In genomic region chr6:130202782-130203181, GRCh38 we compare ENCODE assay signal across 13 cellular contexts. TPM values are rescaled to one million over a fixed set of nuclear protein-coding genes. Genes with fewer than 3 reads are reported as not detected.
A peak's percentile ranks its signal among the peaks of the same experiment; 100 is the strongest.
DNase-seq lines count a peak whose midpoint lies in the region; ATAC-seq, FAIRE-seq and TF ChIP-seq lines count a peak whose summit lies in the region.
"Had no signal": no experiment of that assay in that cellular context is flagged by ENCODE, and none has a peak within 500 bp of the region (broad histone marks: within the 10 kb centered on the region; RNA-seq: fewer than 3 reads in every experiment).

No MANE protein-coding gene starts in this region.

- peak overlapping the region; percentile 67 for H2AFZ ChIP-seq in K562 (ENCODE audit: low read depth, low read length)

- in situ Hi-C loops in K562 (cut with MboI) = no loop called here

- POLR2A ChIA-PET in CD4-positive, alpha-beta T cell (lab: Charles Lee) = interaction anchor here (1.1 to 1.8 kb wide), 4 partner anchors 10 to 20 kb away, joined by 4 to 12 read pairs (median 8); partner anchors contain the start of gene SAMD3
- POLR2A ChIA-PET in K562 (lab: Yijun Ruan, JAX) (interaction anchor here (2.0 to 2.4 kb wide), 2 partner anchors 10 to 15 kb away, joined by 6 to 7 read pairs; no protein-coding TSS in a partner anchor), RWPE1 (lab: Yijun Ruan, JAX; ENCODE audit: low non-redundant PET) (no interaction called here)

- peak overlapping the region; percentile 52 for H3K27ac Mint-ChIP-seq in CD4-positive, alpha-beta T cell

- no peak overlapping the region for H3K9ac ChIP-seq in K562 (ENCODE audit: insufficient read depth in 1 of 2, low read depth in 2 of 2, low read length in 2 of 2)

- no TSS peak for BruUV-seq in K562 (replicated peaks; lab: Mats Ljungman, UMichigan)

- TF ChIP-seq CTCF in CD4-positive, alpha-beta T cell (IDR thresholded peaks at IDR 0.05) = no peak
- TF ChIP-seq CTCF in K562 (IDR thresholded peaks at IDR 0.05 in 2 of 3, conservative IDR thresholded peaks at IDR 0.05 in 1 of 3; ENCODE audit: insufficient read depth in 2 of 3, low read depth in 1 of 3, low read length in 3 of 3) (no peak), RWPE1 (conservative IDR thresholded peaks at IDR 0.05; ENCODE audit: low read depth) (no peak)

- peak overlapping the region; percentile 22 for H3K4me3 Mint-ChIP-seq in CD4-positive, alpha-beta T cell
- H3K4me3 Mint-ChIP-seq: stimulated activated naive CD8-positive, alpha-beta T cell treated with anti-CD3 and anti-CD28 coated beads, Interleukin-15, Interleukin-2, amounts not matched to agents 100 ng/mL and 50 ng/mL, for 24 hours had no signal

- peaks cover 11 to 54% of the 10 kb centered on the region in 2 experiments; a peak in 4 of 5 replicates for H3K4me1 ChIP-seq in K562 (replicated peaks in 1 of 2; ENCODE audit: control insufficient read depth in 2 of 2, insufficient read depth in 2 of 2, low read length in 2 of 2)

- H3K4me1 Mint-ChIP-seq in CD4-positive, alpha-beta T cell (ENCODE audit: low read depth) = peaks cover 68% of the 10 kb centered on the region

- H4K20me1 ChIP-seq in K562 (replicated peaks; ENCODE audit: control insufficient read depth, insufficient read depth, low read length) = no peaks in the 10 kb centered on the region

- TF ChIP-seq EP300 in K562 (IDR thresholded peaks at IDR 0.05; ENCODE audit: low read length) = peak; percentile 61

- TF ChIP-seq RAD21 in K562 (CRISPR knock-in tag; conservative IDR thresholded peaks at IDR 0.05 in 1 of 2, IDR thresholded peaks at IDR 0.05 in 1 of 2) = no peak

- H3K36me3 ChIP-seq in K562 (ENCODE audit: control insufficient read depth, insufficient read depth, low read length) = no peaks in the 10 kb centered on the region

- peak; percentile 51 for ATAC-seq in CD4-positive, alpha-beta T cell (ENCODE audit: poor library complexity)
- ATAC-seq in GM19372 (IDR thresholded peaks at IDR 0.05; ENCODE audit: low read depth, unreplicated experiment) (peak; percentile 74), HG03060 (IDR thresholded peaks at IDR 0.05; ENCODE audit: low read depth, unreplicated experiment) (peak; percentile 44), K562 (peak; percentile 22)
- ATAC-seq: left cardiac atrium, right cardiac atrium had no signal

- H3K4me2 ChIP-seq in K562 (ENCODE audit: insufficient read depth, low read length) = no peak overlapping the region

- peaks cover 4% of the 10 kb centered on the region for H3K9me3 Mint-ChIP-seq in CD4-positive, alpha-beta T cell
- H3K9me3 Mint-ChIP-seq: stimulated activated naive CD8-positive, alpha-beta T cell treated with anti-CD3 and anti-CD28 coated beads, Interleukin-15, Interleukin-2, amounts not matched to agents 100 ng/mL and 50 ng/mL, for 24 hours had no signal

- H3K27me3 Mint-ChIP-seq in CD4-positive, alpha-beta T cell = no peaks in the 10 kb centered on the region
- H3K27me3 Mint-ChIP-seq: stimulated activated naive CD8-positive, alpha-beta T cell treated with anti-CD3 and anti-CD28 coated beads, Interleukin-15, Interleukin-2, amounts not matched to agents 100 ng/mL and 50 ng/mL, for 24 hours had no signal

- DNase-seq in CD4-positive, alpha-beta T cell = no peak
- DNase-seq in K562 (ENCODE audit: extremely low read depth in 1 of 4, low spot score in 3 of 4) = peak; percentile 15 to 53 (median 28)
- DNase-seq in DMS 273 treated with DMSO at 0.1 percent for 48 hours (lab: John Stamatoyannopoulos, UW) = no peak
- no peak for DNase-seq in NCI-H510A treated with DMSO at 0.1 percent for 48 hours (lab: John Stamatoyannopoulos, UW)
- DNase-seq in glomerular visceral epithelial cell (ENCODE audit: extremely low spot score) = no peak
- DNase-seq in RWPE1 (ENCODE audit: low spot score) = no peak
- DNase-seq: left cardiac atrium, NCI-H2227 treated with DMSO at 0.1 percent for 48 hours, right cardiac atrium had no signal

- no peaks in the 10 kb centered on the region for H3K79me2 ChIP-seq in K562 (ENCODE audit: control insufficient read depth, insufficient read depth, low read length)

- H3K27me3 ChIP-seq in CD4-positive, alpha-beta T cell (ENCODE audit: control insufficient read depth, insufficient read depth, low read length) = no peaks in the 10 kb centered on the region
- no peaks in the 10 kb centered on the region for H3K27me3 ChIP-seq in K562 (ENCODE audit: control insufficient read depth in 2 of 2, insufficient read depth in 2 of 2, low read length in 2 of 2)

- no peak for TF ChIP-seq POLR2A in K562 (conservative IDR thresholded peaks at IDR 0.05)

- WGBS in K562 (ENCODE audit: insufficient coverage, low coverage, missing lambda C conversion rate) = 12% methylated on average over 6 of the region's 6 CpGs

- H3K9me1 ChIP-seq in K562 (ENCODE audit: control insufficient read depth, insufficient read depth, low read length) = no peaks in the 10 kb centered on the region

- no peak overlapping the region for H3K4me3 ChIP-seq in K562

- no peaks in the 10 kb centered on the region for H3K9me3 ChIP-seq in CD4-positive, alpha-beta T cell (ENCODE audit: control insufficient read depth, low read length)
- no peaks in the 10 kb centered on the region for H3K9me3 ChIP-seq in K562 (replicated peaks; ENCODE audit: control insufficient read depth, insufficient read depth, low read depth, low read length)

- H3K36me3 Mint-ChIP-seq in CD4-positive, alpha-beta T cell (ENCODE audit: low read depth) = peaks cover 85% of the 10 kb centered on the region

- peak; percentile 46 for FAIRE-seq in K562 (lab: Jason Lieb, UNC)
- FAIRE-seq: HTR-8/SVneo had no signal

- intact Hi-C loops in CD4-positive, alpha-beta T cell (cut with DNase I, micrococcal nuclease) = no loop called here
- intact Hi-C loops in K562 (cut with micrococcal nuclease) = no loop called here

- CTCF ChIA-PET in CD4-positive, alpha-beta T cell (lab: Charles Lee) = no interaction called here
- CTCF ChIA-PET in K562 (lab: Yijun Ruan, JAX; ENCODE audit: low intra/inter-chr PET ratio) (no interaction called here), RWPE1 (lab: Yijun Ruan, JAX) (interaction anchor here (0.7 kb wide), 1 partner anchor 562 kb away, joined by 4 read pairs; no protein-coding TSS in a partner anchor)

- no peak overlapping the region for H3K27ac ChIP-seq in CD4-positive, alpha-beta T cell (ENCODE audit: low read depth, low read length)
- no peak overlapping the region; the same call in 2 of the 3 replicates for H3K27ac ChIP-seq in K562 (ENCODE audit: extremely low read depth, low read depth, low read length)
- no peak overlapping the region for H3K27ac ChIP-seq in RWPE1

TF ChIP-seq in K562, 482 proteins besides CTCF, POLR2A, EP300 and RAD21 (continues in another document):
- TF ChIP-seq, protein P1, sequence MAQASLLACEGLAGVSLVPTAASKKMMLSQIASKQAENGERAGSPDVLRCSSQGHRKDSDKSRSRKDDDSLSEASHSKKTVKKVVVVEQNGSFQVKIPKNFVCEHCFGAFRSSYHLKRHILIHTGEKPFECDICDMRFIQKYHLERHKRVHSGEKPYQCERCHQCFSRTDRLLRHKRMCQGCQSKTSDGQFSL (CRISPR knock-in tag; IDR thresholded peaks at IDR 0.05) = peak; percentile 65; the same call in 1 of the 2 replicates
- TF ChIP-seq, protein P1 (tag; IDR thresholded peaks at IDR 0.05) = 0 out of 4 replicates have a peak, but pooled peaks of 1 of the 2 experiments have one; percentile 44
- TF ChIP-seq CC2D1A (IDR thresholded peaks at IDR 0.05) = no peak
- TF ChIP-seq CHD1 (IDR thresholded peaks at IDR 0.05; ENCODE audit: low read length) = no peak
- TF ChIP-seq TARDBP (IDR thresholded peaks at IDR 0.05) = no peak
- 0 out of 4 replicates have a peak, but pooled peaks of 1 of the 2 experiments have one; percentile 34 for TF ChIP-seq FOXK2 (conservative IDR thresholded peaks at IDR 0.05 in 1 of 2, IDR thresholded peaks at IDR 0.05 in 1 of 2; ENCODE audit: low read depth in 2 of 2)
- TF ChIP-seq ZNF780A (CRISPR knock-in tag; IDR thresholded peaks at IDR 0.05) = no peak
- TF ChIP-seq ZNF444 (CRISPR knock-in tag; IDR thresholded peaks at IDR 0.05) = no peak

RNA-seq across cellular contexts. Expression of gene SAMD3, which starts 20.0 kb away (rescaled TPM):
- total RNA-seq in CD4-positive, alpha-beta T cell = 10 to 100 TPM; 24.3 to 28.7 TPM
- not detected in 2 replicates for total RNA-seq in K562 (2011; cell fraction: chromatin; rRNA removed; ENCODE audit: low replicate concordance)
- not detected in 2 replicates for total RNA-seq in K562 (2011; cell fraction: nucleolus; rRNA removed)
- not detected in 2 replicates for total RNA-seq in K562 (2011; cell fraction: nucleoplasm; rRNA removed)
- total RNA-seq in K562 (2014; rRNA removed) (not detected in 2 replicates), K562 (2014; rRNA removed; fragmentation: Illumina TruSeq; extraction: Trizol) (not detected in 2 replicates), K562 (2015; rRNA removed; fragmentation: Illumina TruSeq; extraction: Trizol) (not detected in 2 replicates), K562 (2021) (0.29 TPM in 1 of 2 replicates, not detected in the other)
- polyA plus RNA-seq in K562 (2011; rRNA removed) (not detected in 2 replicates), K562 (2014; fragmentation: Illumina TruSeq; extraction: Trizol) (0.21 TPM in 1 of 2 replicates, not detected in the other), K562 (2014; fragmentation: Nextera tagmentation; extraction: Ambion mirVana) (under 1 TPM; 0.03 to 0.17 TPM), K562 (2014; rRNA removed) (0.19 TPM in 1 of 2 replicates, not detected in the other)
- polyA plus RNA-seq in K562 (2011; cell fraction: cytosol; rRNA removed) = not detected in 2 replicates
- not detected in 2 replicates for polyA plus RNA-seq in K562 (2011; cell fraction: nucleus; rRNA removed)
- 0.05 TPM in 1 of 2 replicates, not detected in the other for polyA plus RNA-seq in K562 (2012)
- not detected in 2 replicates for polyA minus RNA-seq in K562 (2011; rRNA and poly(A)+ RNA removed)
- polyA minus RNA-seq in K562 (2011; cell fraction: cytosol; rRNA and poly(A)+ RNA removed) = not detected in 2 replicates
- not detected in 2 replicates for polyA minus RNA-seq in K562 (2011; cell fraction: nucleus; rRNA and poly(A)+ RNA removed)

Comparison
In these comparisons a context has a peak if more than half of its experiments do, and no peak if none do; other contexts are left out.
1. ATAC-seq: peak in every context shown above with its lines; median percentile 74 in GM19372; 51 in CD4-positive, alpha-beta T cell; 44 in HG03060; 22 in K562.
2. DNase-seq: peak in K562 (4 of 4); none in CD4-positive, alpha-beta T cell (0 of 10), DMS 273 treated with DMSO at 0.1 percent for 48 hours (single experiment), NCI-H510A treated with DMSO at 0.1 percent for 48 hours (single experiment), glomerular visceral epithelial cell (single experiment) and RWPE1 (single experiment).
3. RNA of gene SAMD3, which starts 20.0 kb away (total RNA-seq): 24.3 to 28.7 TPM in CD4-positive, alpha-beta T cell; 0.29 TPM in K562; every median in the first group is over 10 times any median in the second.